8 cellular contexts compared by ENCODE assay signal in the genomic region with DNA sequence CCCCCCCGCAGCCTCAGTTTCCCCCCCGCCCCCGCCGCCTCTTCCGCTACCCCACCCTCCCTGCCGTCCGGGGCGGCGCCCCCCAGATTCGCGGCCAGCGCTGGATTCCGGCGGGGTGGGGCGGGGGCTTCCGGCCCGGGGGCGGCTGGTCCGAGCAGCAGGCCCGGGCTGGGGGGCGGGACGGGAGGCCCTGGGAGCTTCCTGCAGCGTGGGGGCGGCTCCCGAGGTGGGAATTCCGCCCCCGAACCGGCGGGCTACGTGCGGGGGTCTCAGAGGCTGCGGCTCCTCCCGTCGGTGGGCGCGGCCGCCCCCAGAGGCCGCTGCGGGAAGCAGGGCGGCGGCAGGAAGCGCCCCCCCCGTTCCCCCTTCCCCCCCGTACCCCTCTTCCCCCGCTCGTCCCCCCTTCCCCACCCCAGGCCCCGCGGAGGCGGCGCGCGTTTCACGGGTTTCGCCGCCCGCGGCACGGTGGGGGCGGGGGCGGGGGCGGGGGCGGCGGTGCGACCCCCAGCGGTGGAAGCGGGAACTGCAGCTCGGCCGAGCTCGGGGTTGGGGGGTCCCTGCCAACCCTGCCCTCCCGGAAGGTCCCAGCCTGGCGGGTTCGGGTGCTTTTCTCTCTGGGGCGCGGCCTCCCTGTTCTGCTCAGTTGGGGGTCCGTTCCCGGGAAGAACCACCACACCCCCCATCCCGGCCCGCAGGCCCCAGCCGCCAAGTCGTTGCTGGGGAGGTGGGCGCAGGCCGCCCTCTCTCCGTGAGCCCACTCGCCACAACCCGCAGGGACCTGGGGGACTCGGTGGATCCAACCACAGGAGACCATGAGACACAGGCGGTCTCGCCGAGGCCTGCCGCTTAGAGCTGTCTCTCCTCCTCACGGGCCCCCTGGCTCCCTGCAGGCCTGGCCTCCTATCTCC.
DNase-seq lines count a peak whose midpoint lies in the region; ATAC-seq, FAIRE-seq and TF ChIP-seq lines count a peak whose summit lies in the region.

No MANE protein-coding gene starts in this region.

- H3K27me3 Mint-ChIP-seq in CD4-positive, CD25-positive, alpha-beta regulatory T cell = no peaks in the 10 kb centered on the region

- no peaks in the 10 kb centered on the region for H3K27me3 ChIP-seq in CD4-positive, CD25-positive, alpha-beta regulatory T cell (ENCODE audit: control insufficient read depth, insufficient read depth, low read length)

- H3K27ac ChIP-seq in CD4-positive, CD25-positive, alpha-beta regulatory T cell (ENCODE audit: insufficient read depth, low read length, poor library complexity, severe bottlenecking) = peak overlapping the region; percentile 83
- H3K27ac ChIP-seq in VCaP = peak overlapping the region; percentile 90

- DNase-seq in CD4-positive, CD25-positive, alpha-beta regulatory T cell = peak; percentile 57 to 73 (median 68)
- DNase-seq in HTR-8/SVneo (ENCODE audit: insufficient read length, low spot score) (peak; percentile 84), left lobe of liver (ENCODE audit: low spot score) (no peak), amniotic stem cell (lab: John Stamatoyannopoulos, UW) (no peak)
- DNase-seq in central memory CD4-positive, alpha-beta T cell = peak; percentile 63
- peak; percentile 26 to 53 for DNase-seq in stimulated activated CD8-positive, alpha-beta memory T cell treated with anti-CD3 and anti-CD28 coated beads, Interleukin-15, amount 100 ng/mL, for 4 hours (ENCODE audit: low read depth in 2 of 2)
- no peak for DNase-seq in NK-92 treated with Interleukin-12 subunit alpha and Interleukin-12 subunit beta, amount 100 ng/mL, for 24 hours (lab: John Stamatoyannopoulos, UW)

- H3K27ac Mint-ChIP-seq in CD4-positive, CD25-positive, alpha-beta regulatory T cell = peak overlapping the region in 1 of 3 donors; percentile 65

- peak overlapping the region in 2 of 4 donors; percentile 39 to 61 for H3K4me3 Mint-ChIP-seq in CD4-positive, CD25-positive, alpha-beta regulatory T cell

- H3K9me3 Mint-ChIP-seq in CD4-positive, CD25-positive, alpha-beta regulatory T cell = no peaks in the 10 kb centered on the region

- H3K9me3 ChIP-seq in CD4-positive, CD25-positive, alpha-beta regulatory T cell (ENCODE audit: control insufficient read depth in 2 of 2, low read length in 2 of 2) = no peaks in the 10 kb centered on the region

- ATAC-seq in CD4-positive, CD25-positive, alpha-beta regulatory T cell (ENCODE audit: low read depth in 2 of 2) = peak; percentile 50 to 52
- peak; percentile 45 for ATAC-seq in left lobe of liver

- no peaks in the 10 kb centered on the region for H3K36me3 ChIP-seq in CD4-positive, CD25-positive, alpha-beta regulatory T cell (ENCODE audit: control insufficient read depth, insufficient read depth, low read length)

- H3K4me1 ChIP-seq in CD4-positive, CD25-positive, alpha-beta regulatory T cell (ENCODE audit: control insufficient read depth, insufficient read depth, low read length, poor library complexity, severe bottlenecking) = peaks cover 46% of the 10 kb centered on the region

- no peak overlapping the region for H3K4me3 ChIP-seq in CD4-positive, CD25-positive, alpha-beta regulatory T cell (ENCODE audit: low read depth, low read length)

- no peaks in the 10 kb centered on the region for H3K36me3 Mint-ChIP-seq in CD4-positive, CD25-positive, alpha-beta regulatory T cell

- H3K4me1 Mint-ChIP-seq in CD4-positive, CD25-positive, alpha-beta regulatory T cell = peaks cover 0 to 22% (median 0%) of the 10 kb centered on the region in 4 donors

- TF ChIP-seq CTCF in VCaP (conservative IDR thresholded peaks at IDR 0.05) = peak; percentile 96

- peak; percentile 40 for FAIRE-seq in HTR-8/SVneo (lab: Jason Lieb, UNC)

Comparison
In these comparisons a context has a peak if more than half of its experiments do, and no peak if none do; other contexts are left out.
1. DNase-seq: peak in CD4-positive, CD25-positive, alpha-beta regulatory T cell (3 of 3), HTR-8/SVneo (single experiment), central memory CD4-positive, alpha-beta T cell (single experiment) and stimulated activated CD8-positive, alpha-beta memory T cell treated with anti-CD3 and anti-CD28 coated beads, Interleukin-15, amount 100 ng/mL, for 4 hours (2 of 2); none in left lobe of liver (single experiment), NK-92 treated with Interleukin-12 subunit alpha and Interleukin-12 subunit beta, amount 100 ng/mL, for 24 hours (single experiment) and amniotic stem cell (single experiment).